In genomic region chr1:41882068-41882477, GRCh38 we compare ENCODE assay signal across 12 cellular contexts. TPM values are rescaled to one million over a fixed set of nuclear protein-coding genes. Genes with fewer than 3 reads are reported as not detected.
DNase-seq lines count a peak whose midpoint lies in the region; ATAC-seq, FAIRE-seq and TF ChIP-seq lines count a peak whose summit lies in the region.
"Had no signal": no experiment of that assay in that cellular context is flagged by ENCODE, and none has a peak within 500 bp of the region (broad histone marks: within the 10 kb centered on the region; RNA-seq: fewer than 3 reads in every experiment).

No MANE protein-coding gene starts in this region.

- H3K27ac ChIP-seq in colonic mucosa = no peak overlapping the region
- H3K27ac ChIP-seq in suprapubic skin = peak overlapping the region; percentile 7
- H3K27ac ChIP-seq: cardiac muscle cell, lower lobe of right lung, WERI-Rb-1 had no signal

- H3K36me3 ChIP-seq in colonic mucosa = no peaks in the 10 kb centered on the region
- H3K36me3 ChIP-seq in suprapubic skin = no peaks in the 10 kb centered on the region
- H3K36me3 ChIP-seq: cardiac muscle cell, lower lobe of right lung, WERI-Rb-1 had no signal

- H3K9ac ChIP-seq in colonic mucosa (ENCODE audit: low read depth in 2 of 2, low read length in 2 of 2) = no peak overlapping the region

- TF ChIP-seq EP300 in suprapubic skin (IDR thresholded peaks at IDR 0.05) = no peak

- no peaks in the 10 kb centered on the region for H3K9me3 ChIP-seq in colonic mucosa
- no peaks in the 10 kb centered on the region for H3K9me3 ChIP-seq in suprapubic skin
- H3K9me3 ChIP-seq: lower lobe of right lung had no signal

- FAIRE-seq in HTR-8/SVneo (lab: Jason Lieb, UNC) = no peak

- H3K4me3 ChIP-seq in colonic mucosa (no peak overlapping the region), suprapubic skin (no peak overlapping the region)
- H3K4me3 ChIP-seq: cardiac muscle cell, lower lobe of right lung had no signal

- intact Hi-C loops in colonic mucosa (cut with DNase I) (no loop called here), sciatic nerve (cut with DNase I) (no loop called here)

- TF ChIP-seq CTCF in colonic mucosa (IDR thresholded peaks at IDR 0.05) (no peak), suprapubic skin (IDR thresholded peaks at IDR 0.05) (no peak)

- no peaks in the 10 kb centered on the region for H3K4me1 ChIP-seq in colonic mucosa
- peaks cover 4% of the 10 kb centered on the region for H3K4me1 ChIP-seq in suprapubic skin

- no peak for TF ChIP-seq POLR2A in suprapubic skin (IDR thresholded peaks at IDR 0.05)

- DNase-seq in SHP77 (lab: John Stamatoyannopoulos, UW) (peak; percentile 21 to 44), SHP77 treated with DMSO at 0.1 percent for 48 hours (lab: John Stamatoyannopoulos, UW) (no peak), NCI-H2107 treated with DMSO at 0.1 percent for 48 hours (lab: John Stamatoyannopoulos, UW; ENCODE audit: unreplicated experiment) (peak; percentile 48), colonic mucosa (peak; percentile 60), suprapubic skin (ENCODE audit: low spot score in 2 of 2) (no peak), HTR-8/SVneo (ENCODE audit: insufficient read length, low spot score) (no peak), sciatic nerve (ENCODE audit: low spot score) (no peak)
- DNase-seq: activated T-cell treated with anti-CD3 and anti-CD28 coated beads, Interleukin-2, amount 50 U/mL, for 24 hours; lower lobe of right lung; WERI-Rb-1 had no signal

- 49% methylated on average over 5 of the region's 5 CpGs for WGBS in suprapubic skin

- no peak for ATAC-seq in HG02642 (IDR thresholded peaks at IDR 0.05; ENCODE audit: poor library complexity, unreplicated experiment)
- no peak for ATAC-seq in sciatic nerve

- H3K27me3 ChIP-seq in colonic mucosa = no peaks in the 10 kb centered on the region
- no peaks in the 10 kb centered on the region for H3K27me3 ChIP-seq in suprapubic skin
- H3K27me3 ChIP-seq: cardiac muscle cell had no signal

RNA-seq across cellular contexts. Expression of gene HIVEP3, which starts 36.6 kb away (rescaled TPM):
- 1 to 10 TPM; 1.9 to 3.3 TPM for total RNA-seq in colonic mucosa
- 10 to 100 TPM; 11.3 to 23.9 (median 18.3) TPM for total RNA-seq in suprapubic skin
- total RNA-seq in sciatic nerve = 11.0 TPM

Comparison
In these comparisons a context has a peak if more than half of its experiments do, and no peak if none do; other contexts are left out.
1. DNase-seq: peak in SHP77 (2 of 2), NCI-H2107 treated with DMSO at 0.1 percent for 48 hours (single experiment) and colonic mucosa (single experiment); none in SHP77 treated with DMSO at 0.1 percent for 48 hours (single experiment), suprapubic skin (0 of 2), HTR-8/SVneo (single experiment) and sciatic nerve (single experiment).